In genomic region chr3:56408761-56409196, GRCh38 we compare ENCODE assay signal across 21 cellular contexts. TPM values are rescaled to one million over a fixed set of nuclear protein-coding genes. Genes with fewer than 3 reads are reported as not detected.
"Had no signal": no experiment of that assay in that cellular context is flagged by ENCODE, and none has a peak within 500 bp of the region (broad histone marks: within the 10 kb centered on the region; RNA-seq: fewer than 3 reads in every experiment).

No MANE protein-coding gene starts in this region.

- H3K4me1 Mint-ChIP-seq: immature natural killer cell; naive B cell; stimulated activated memory B cell treated with anti-CD40 and anti-IgM and Interleukin-4, amounts not matched to agents 10 μg/mL and 1 μg/mL and 100 μg/mL, for 72 hours had no signal

- H3K27me3 ChIP-seq: esophagus muscularis mucosa, gastroesophageal sphincter, right atrium auricular region, tibial nerve, vagina had no signal

- H3K4me3 Mint-ChIP-seq: immature natural killer cell; naive B cell; nephron progenitor cell; stimulated activated memory B cell treated with anti-CD40 and anti-IgM and Interleukin-4, amounts not matched to agents 10 μg/mL and 1 μg/mL and 100 μg/mL, for 72 hours; stimulated activated naive CD8-positive, alpha-beta T cell treated with anti-CD3 and anti-CD28 coated beads, Interleukin-15, Interleukin-2, amounts not matched to agents 100 ng/mL and 50 ng/mL, for 24 hours had no signal

- ATAC-seq: gastroesophageal sphincter; left cardiac atrium; stimulated activated memory B cell treated with anti-CD40 and anti-IgM and Interleukin-4, amounts not matched to agents 10 μg/mL and 1 μg/mL and 100 μg/mL, for 72 hours; upper lobe of right lung had no signal

- DNase-seq: effector CD8-positive, alpha-beta T cell; immature natural killer cell; left cardiac atrium; left ventricle myocardium inferior; mesenchymal stem cell; naive B cell; nephron progenitor cell; stimulated activated CD4-positive, alpha-beta T cell treated with anti-CD3 and anti-CD28 coated beads, Interleukin-4, amount 100 ng/mL, for 1 hour; upper lobe of right lung had no signal

- H3K27ac ChIP-seq: coronary artery, esophagus muscularis mucosa, gastroesophageal sphincter, left ventricle myocardium inferior, right atrium auricular region, tibial nerve, upper lobe of right lung, vagina had no signal

- FAIRE-seq: endometrium, keratinocyte had no signal

- H3K4me3 ChIP-seq: coronary artery, esophagus muscularis mucosa, gastroesophageal sphincter, left ventricle myocardium inferior, lung, right atrium auricular region, smooth muscle cell, tibial nerve, upper lobe of right lung, vagina had no signal

- H3K9me3 ChIP-seq: esophagus muscularis mucosa, gastroesophageal sphincter, left ventricle myocardium inferior, right atrium auricular region, tibial nerve, upper lobe of right lung, vagina had no signal

- H3K4me2 ChIP-seq: smooth muscle cell had no signal

- H3K4me1 ChIP-seq: esophagus muscularis mucosa, gastroesophageal sphincter, left ventricle myocardium inferior, right atrium auricular region, tibial nerve, upper lobe of right lung, vagina had no signal

- H3K27ac Mint-ChIP-seq: immature natural killer cell; naive B cell; nephron progenitor cell; stimulated activated memory B cell treated with anti-CD40 and anti-IgM and Interleukin-4, amounts not matched to agents 10 μg/mL and 1 μg/mL and 100 μg/mL, for 72 hours; stimulated activated naive CD8-positive, alpha-beta T cell treated with anti-CD3 and anti-CD28 coated beads, Interleukin-15, Interleukin-2, amounts not matched to agents 100 ng/mL and 50 ng/mL, for 24 hours had no signal

- H3K36me3 Mint-ChIP-seq: immature natural killer cell; naive B cell; stimulated activated memory B cell treated with anti-CD40 and anti-IgM and Interleukin-4, amounts not matched to agents 10 μg/mL and 1 μg/mL and 100 μg/mL, for 72 hours had no signal

- H3K36me3 ChIP-seq: esophagus muscularis mucosa, gastroesophageal sphincter, left ventricle myocardium inferior, right atrium auricular region, tibial nerve, upper lobe of right lung, vagina had no signal

- H3K9me3 Mint-ChIP-seq: nephron progenitor cell; stimulated activated naive CD8-positive, alpha-beta T cell treated with anti-CD3 and anti-CD28 coated beads, Interleukin-15, Interleukin-2, amounts not matched to agents 100 ng/mL and 50 ng/mL, for 24 hours had no signal

RNA-seq across cellular contexts. Expression of gene ERC2, which starts 59.5 kb away (rescaled TPM):
- polyA plus RNA-seq: immature natural killer cell, smooth muscle cell had no signal
